Comparison of ENCODE assay signal across 16 cellular contexts in the genomic region with DNA sequence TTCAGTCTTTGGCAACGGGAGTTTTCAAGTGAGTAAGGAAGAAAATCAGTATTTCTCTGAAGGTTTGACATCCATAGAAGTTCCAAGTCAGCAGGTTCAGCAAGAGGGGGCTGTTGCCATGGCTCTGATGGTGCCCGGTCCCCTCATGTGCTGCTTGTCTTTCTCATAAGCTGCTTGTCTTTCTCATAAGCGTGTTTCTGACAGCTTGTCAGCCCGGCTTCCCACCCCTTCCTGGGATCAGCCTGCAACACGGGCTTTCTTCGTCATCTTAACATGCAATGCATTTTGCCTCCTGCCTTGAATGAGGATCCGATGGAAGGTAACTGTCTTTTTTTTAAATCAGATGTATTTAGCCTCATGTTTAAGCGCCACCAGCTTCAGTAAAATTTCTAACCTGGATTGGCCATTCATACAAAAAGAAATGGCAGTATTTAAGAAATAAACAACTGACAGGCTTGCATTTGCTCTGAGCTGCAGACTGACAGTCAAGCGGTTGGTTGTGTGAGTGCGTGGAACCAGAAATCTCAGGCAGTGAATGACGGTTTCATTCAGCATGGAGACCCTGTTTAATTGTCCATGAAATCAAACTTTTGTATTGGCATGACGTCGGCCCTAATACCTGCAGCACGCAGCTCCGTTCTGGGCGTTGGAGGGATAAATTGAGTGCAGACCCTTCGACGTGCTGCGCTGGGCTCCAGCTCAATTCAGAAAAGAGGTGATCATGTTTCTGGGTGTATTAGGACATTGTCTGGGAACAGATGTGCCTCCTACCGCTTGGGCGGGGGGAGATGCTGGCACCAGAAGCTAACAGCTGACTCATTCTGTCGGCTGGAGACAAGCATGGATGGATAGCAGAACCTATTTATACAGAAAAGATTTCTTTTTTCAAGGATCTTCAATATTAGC.
DNase-seq lines count a peak whose midpoint lies in the region; ATAC-seq and TF ChIP-seq lines count a peak whose summit lies in the region.
"Had no signal": no experiment of that assay in that cellular context is flagged by ENCODE, and none has a peak within 500 bp of the region (broad histone marks: within the 10 kb centered on the region; RNA-seq: fewer than 3 reads in every experiment).

No MANE protein-coding gene starts in this region.

- H3K9me3 ChIP-seq in skeletal muscle satellite cell (replicated peaks; ENCODE audit: low read length) (no peaks in the 10 kb centered on the region), colonic mucosa (no peaks in the 10 kb centered on the region)
- H3K9me3 ChIP-seq: ascending aorta, heart left ventricle, lower lobe of right lung had no signal

- ATAC-seq in HG02798 (IDR thresholded peaks at IDR 0.05; ENCODE audit: poor library complexity, unreplicated experiment), result no peak
- no peak for ATAC-seq in GM19328 (IDR thresholded peaks at IDR 0.05; ENCODE audit: unreplicated experiment)
- ATAC-seq: heart left ventricle had no signal

- intact Hi-C loops in colonic mucosa (cut with DNase I), result no loop called here

- no peak for TF ChIP-seq CTCF in colonic mucosa (IDR thresholded peaks at IDR 0.05)

- H3K27me3 ChIP-seq in skeletal muscle satellite cell (ENCODE audit: control insufficient read depth, insufficient read depth, low read length) (no peaks in the 10 kb centered on the region), colonic mucosa (no peaks in the 10 kb centered on the region)
- H3K27me3 ChIP-seq: ascending aorta, heart left ventricle had no signal

- no peak overlapping the region for H3K27ac ChIP-seq in colonic mucosa
- H3K27ac ChIP-seq: ascending aorta, GM23248, heart left ventricle, lower lobe of right lung had no signal

- H3K4me2 ChIP-seq in skeletal muscle satellite cell (ENCODE audit: low read length), result peak overlapping the region; percentile 57

- H3K4me1 ChIP-seq in skeletal muscle satellite cell (ENCODE audit: control insufficient read depth, insufficient read depth, low read length), result peaks cover 9% of the 10 kb centered on the region
- no peaks in the 10 kb centered on the region for H3K4me1 ChIP-seq in colonic mucosa
- H3K4me1 ChIP-seq: ascending aorta, heart left ventricle, lower lobe of right lung had no signal

- DNase-seq in NCI-H128 (lab: John Stamatoyannopoulos, UW; ENCODE audit: unreplicated experiment) (peak; percentile 57), NCI-H69 (lab: John Stamatoyannopoulos, UW) (peak; percentile 96), globus pallidus (ENCODE audit: low spot score) (peak; percentile 3), colonic mucosa (no peak)
- DNase-seq: activated CD4-positive, alpha-beta T cell treated with anti-CD3 and anti-CD28 coated beads for 1 hour; activated gamma-delta T cell; GF-D8; GM23248; lower lobe of right lung; naive B cell; NCI-H226 had no signal

- H3K36me3 ChIP-seq in skeletal muscle satellite cell (ENCODE audit: insufficient read depth, low read length) (no peaks in the 10 kb centered on the region), colonic mucosa (no peaks in the 10 kb centered on the region)
- H3K36me3 ChIP-seq: heart left ventricle, lower lobe of right lung had no signal

- H3K9ac ChIP-seq in skeletal muscle satellite cell (ENCODE audit: low read depth, low read length) (peak overlapping the region; percentile 25), colonic mucosa (ENCODE audit: low read depth in 2 of 2, low read length in 2 of 2) (no peak overlapping the region)
- H3K9ac ChIP-seq: GM23248 had no signal

- no peak overlapping the region for H3K4me3 ChIP-seq in skeletal muscle satellite cell (ENCODE audit: low read length)
- no peak overlapping the region for H3K4me3 ChIP-seq in colonic mucosa
- H3K4me3 ChIP-seq: ascending aorta, GM23248, heart left ventricle, lower lobe of right lung had no signal
